ENCODE assay signal across 6 cellular contexts in the genomic region with DNA sequence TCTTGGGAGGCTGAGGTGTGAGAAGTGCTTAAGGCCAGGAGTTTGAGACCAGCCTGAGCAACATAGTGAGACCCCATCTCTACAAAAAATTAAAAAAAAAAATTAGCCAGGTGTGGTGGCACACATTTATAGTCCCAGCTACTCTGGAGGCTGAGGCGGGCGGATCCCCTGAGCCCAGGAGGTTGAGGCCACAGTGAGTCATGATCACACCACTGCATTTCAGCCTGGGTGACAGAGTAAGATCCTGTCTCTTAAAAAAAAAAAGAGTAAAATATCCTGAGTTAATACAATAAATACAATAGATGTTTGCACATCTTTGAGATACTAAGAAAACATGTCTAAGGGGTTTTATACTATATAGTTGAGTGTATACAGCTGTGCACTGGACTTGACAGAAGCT. TPM values are rescaled to one million over a fixed set of nuclear protein-coding genes. Genes with fewer than 3 reads are reported as not detected.
"Had no signal": no experiment of that assay in that cellular context is flagged by ENCODE, and none has a peak within 500 bp of the region (broad histone marks: within the 10 kb centered on the region; RNA-seq: fewer than 3 reads in every experiment).

No MANE protein-coding gene starts in this region.

RNA-seq across cellular contexts. Expression of gene TSPYL6, which starts 38.6 kb away (rescaled TPM):
- total RNA-seq: dermis microvascular lymphatic vessel endothelial cell, left ventricle myocardium superior, lower lobe of right lung, mononuclear cell, natural killer cell, psoas muscle had no signal
